Comparison of ENCODE assay signal across 8 cellular contexts in the genomic region with DNA sequence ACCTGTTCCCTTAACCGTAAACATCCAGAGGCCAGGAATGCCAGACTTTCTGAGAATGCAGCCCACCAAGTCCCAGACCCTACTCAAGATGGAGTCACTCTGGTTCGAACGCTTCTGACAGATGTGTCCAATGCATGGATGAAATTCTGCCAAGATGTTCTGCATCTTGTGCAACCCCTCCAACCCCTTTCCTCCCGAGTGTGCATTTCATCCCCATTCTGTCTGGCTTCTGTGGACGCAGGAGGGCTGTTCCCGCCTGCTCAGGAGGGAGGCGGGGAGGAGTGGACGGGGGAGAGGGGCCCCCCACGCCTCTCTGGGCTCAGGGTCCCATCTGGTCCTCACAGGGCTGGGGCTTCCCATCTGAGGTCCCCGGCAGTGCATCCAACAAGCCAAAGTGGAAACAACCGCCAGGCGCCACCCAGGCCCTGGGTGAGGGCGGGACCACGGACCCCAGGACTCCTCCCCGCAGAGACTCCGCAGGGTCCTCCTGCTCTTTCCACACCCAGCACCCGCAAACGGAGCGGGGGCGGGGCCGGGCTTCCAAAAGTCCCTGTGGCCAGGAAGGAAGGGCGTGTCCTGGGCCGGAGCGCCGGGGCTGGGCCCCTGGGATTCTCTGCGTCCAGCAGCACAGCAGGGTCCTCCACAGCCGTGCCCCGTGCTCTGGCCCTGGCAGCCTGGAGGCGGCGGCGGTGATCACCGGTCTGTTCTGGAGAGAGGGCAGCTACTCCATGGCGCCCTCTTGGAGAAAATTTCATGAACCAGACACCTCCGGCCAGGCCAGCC. TPM values are rescaled to one million over a fixed set of nuclear protein-coding genes. Genes with fewer than 3 reads are reported as not detected.
DNase-seq lines count a peak whose midpoint lies in the region; ATAC-seq and TF ChIP-seq lines count a peak whose summit lies in the region.

No MANE protein-coding gene starts in this region.

- no peaks in the 10 kb centered on the region for H3K9me3 Mint-ChIP-seq in endothelial cell (ENCODE audit: unreplicated experiment)

- peaks cover 7% of the 10 kb centered on the region for H3K4me1 Mint-ChIP-seq in endothelial cell (ENCODE audit: unreplicated experiment)

- no peak overlapping the region for H3K4me3 Mint-ChIP-seq in endothelial cell (ENCODE audit: unreplicated experiment)

- H3K4me3 ChIP-seq in mononuclear cell (ENCODE audit: low read length), result peak overlapping the region; percentile 16

- no peaks in the 10 kb centered on the region for H3K9me3 ChIP-seq in mononuclear cell (ENCODE audit: low read depth, low read length)

- DNase-seq in AG20443 (ENCODE audit: low spot score), result peak; percentile 80
- peak; percentile 69 for DNase-seq in NCI-H1694 treated with DMSO at 0.1 percent for 48 hours (lab: John Stamatoyannopoulos, UW)
- DNase-seq in activated CD4-positive, alpha-beta T cell treated with anti-CD3 and anti-CD28 coated beads, Interleukin-2, amount 50 U/mL, for 4 hours, result peak; percentile 17 to 18
- DNase-seq in endothelial cell (ENCODE audit: low spot score), result peak; percentile 71
- DNase-seq in stimulated activated naive CD4-positive, alpha-beta T cell treated with Interleukin-2 at 50 U/mL for 16 hours (lab: John Stamatoyannopoulos, UW), result peak; percentile 55

- TF ChIP-seq CTCF in endothelial cell (IDR thresholded peaks at IDR 0.05; ENCODE audit: unreplicated experiment), result no peak

- peaks cover 12% of the 10 kb centered on the region for H3K27me3 Mint-ChIP-seq in endothelial cell (ENCODE audit: unreplicated experiment)

- peak; percentile 63 for ATAC-seq in GM19043 (IDR thresholded peaks at IDR 0.05; ENCODE audit: low read depth, unreplicated experiment)
- no peak for ATAC-seq in GM19023 (IDR thresholded peaks at IDR 0.05; ENCODE audit: unreplicated experiment)

- H3K27ac Mint-ChIP-seq in endothelial cell (ENCODE audit: unreplicated experiment), result peak overlapping the region; percentile 67

- H3K4me1 ChIP-seq in mononuclear cell (ENCODE audit: insufficient read depth, low read length), result peaks cover 37% of the 10 kb centered on the region

- no peaks in the 10 kb centered on the region for H3K27me3 ChIP-seq in mononuclear cell (ENCODE audit: insufficient read depth, low read length)

- H3K36me3 Mint-ChIP-seq in endothelial cell (ENCODE audit: low read depth, unreplicated experiment), result peaks cover 8% of the 10 kb centered on the region

RNA-seq across cellular contexts. Expression of a gene that starts 27.7 kb away (rescaled TPM):
- total RNA-seq in endothelial cell (ENCODE audit: unreplicated experiment), result 69.0 TPM
- 86.3 TPM for total RNA-seq in mononuclear cell

RNA-seq across cellular contexts. Expression of a gene that starts 27.9 kb away (rescaled TPM):
- total RNA-seq in endothelial cell (ENCODE audit: unreplicated experiment) (223 TPM), mononuclear cell (71.9 TPM)

RNA-seq across cellular contexts. Expression of a gene that starts 44.0 kb away (rescaled TPM):
- total RNA-seq in endothelial cell (ENCODE audit: unreplicated experiment) (49.6 TPM), mononuclear cell (90.0 TPM)

Comparison
In these comparisons a context has a peak if more than half of its experiments do, and no peak if none do; other contexts are left out.
1. DNase-seq: peak in every context shown above with its lines; median percentile 80 in AG20443; 71 in endothelial cell; 69 in NCI-H1694 treated with DMSO at 0.1 percent for 48 hours; 55 in stimulated activated naive CD4-positive, alpha-beta T cell treated with Interleukin-2 at 50 U/mL for 16 hours; 18 in activated CD4-positive, alpha-beta T cell treated with anti-CD3 and anti-CD28 coated beads, Interleukin-2, amount 50 U/mL, for 4 hours.